18 cellular contexts compared by ENCODE assay signal in the genomic region with DNA sequence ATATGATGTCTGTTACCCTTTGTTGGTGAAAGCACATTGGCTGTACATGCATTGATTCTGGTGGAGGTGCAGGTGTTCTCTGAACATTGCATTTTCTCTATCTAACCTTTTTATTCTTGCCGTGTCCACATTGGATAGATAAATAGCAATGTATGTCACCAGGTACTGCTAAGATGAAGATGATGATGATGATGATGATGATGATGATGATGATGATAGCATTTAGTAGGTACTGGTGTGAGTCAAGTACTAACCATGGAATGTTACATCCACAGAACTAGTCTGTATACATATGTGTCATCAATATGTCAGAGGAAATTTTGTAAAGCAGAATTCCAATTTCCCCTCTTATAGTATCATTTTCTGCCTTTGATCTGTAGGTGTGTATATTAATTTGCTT. TPM values are rescaled to one million over a fixed set of nuclear protein-coding genes. Genes with fewer than 3 reads are reported as not detected.
DNase-seq lines count a peak whose midpoint lies in the region; ATAC-seq and TF ChIP-seq lines count a peak whose summit lies in the region.
"Had no signal": no experiment of that assay in that cellular context is flagged by ENCODE, and none has a peak within 500 bp of the region (broad histone marks: within the 10 kb centered on the region; RNA-seq: fewer than 3 reads in every experiment).

No MANE protein-coding gene starts in this region.

- WGBS in psoas muscle, 3 donors, result 72 to 81% (median 79%) methylated on average over 1 of the region's 1 CpG

- H3K4me3 ChIP-seq in OCI-LY1 (ENCODE audit: low read depth, low read length, poor library complexity, severe bottlenecking), result peak overlapping the region; percentile 71
- H3K4me3 ChIP-seq in psoas muscle, result peak overlapping the region; percentile 7
- H3K4me3 ChIP-seq: A549, HAP-1 had no signal

- H3K27ac ChIP-seq in OCI-LY1 (ENCODE audit: low read depth, low read length, poor library complexity, severe bottlenecking) (peak overlapping the region; percentile 100), caudate nucleus (ENCODE audit: low read depth, low read length) (peak overlapping the region; percentile 31), psoas muscle (peak overlapping the region; percentile 43)
- H3K27ac ChIP-seq: A549, C4-2B had no signal

- H4K20me1 ChIP-seq in OCI-LY1 (ENCODE audit: insufficient read depth, low read length), result no peaks in the 10 kb centered on the region

- peaks cover 67% of the 10 kb centered on the region for H3K79me2 ChIP-seq in OCI-LY1 (ENCODE audit: insufficient read depth, low read length)

- H3K4me1 ChIP-seq in OCI-LY1 (ENCODE audit: insufficient read depth, low read length, severe bottlenecking) (peaks cover 100% of the 10 kb centered on the region), psoas muscle (peaks cover 28% of the 10 kb centered on the region)
- H3K4me1 ChIP-seq: A549, BE2C, HAP-1 had no signal

- no peak overlapping the region for H2AFZ ChIP-seq in OCI-LY1 (ENCODE audit: low read length)

- ATAC-seq in psoas muscle (no peak), HG03521 (IDR thresholded peaks at IDR 0.05; ENCODE audit: unreplicated experiment) (no peak)
- ATAC-seq: A549 had no signal

- H3K9ac ChIP-seq in OCI-LY1 (ENCODE audit: low read length), result peak overlapping the region; percentile 82

- peak overlapping the region; percentile 85 for H3K4me2 ChIP-seq in OCI-LY1 (ENCODE audit: low read length)
- H3K4me2 ChIP-seq: A549 had no signal

- TF ChIP-seq CTCF in OCI-LY1 (IDR thresholded peaks at IDR 0.05; ENCODE audit: low read length) (no peak), psoas muscle (IDR thresholded peaks at IDR 0.05) (no peak)

- DNase-seq in caudate nucleus (lab: John Stamatoyannopoulos, UW) (no peak), psoas muscle (no peak), NCI-H187 (lab: John Stamatoyannopoulos, UW) (no peak), inferior parietal cortex (ENCODE audit: extremely low spot score) (no peak), DMS114 treated with DMSO at 0.1 percent for 48 hours (lab: John Stamatoyannopoulos, UW; ENCODE audit: unreplicated experiment) (no peak)
- DNase-seq: BE2C; CD4-positive, alpha-beta memory T cell; DMS153; GF-D8; HFFc6 had no signal

- intact Hi-C loops in psoas muscle (cut with DNase I), result loop anchor here in 1 of 2 donors (5.0 kb wide), 1 partner anchor 33 kb away; no protein-coding TSS in a partner anchor

- no peaks in the 10 kb centered on the region for H3K9me2 ChIP-seq in OCI-LY1 (ENCODE audit: low read depth, low read length)

- H3K9me3 ChIP-seq in OCI-LY1 (ENCODE audit: low read length), result no peaks in the 10 kb centered on the region
- H3K9me3 ChIP-seq in psoas muscle, result no peaks in the 10 kb centered on the region
- H3K9me3 ChIP-seq: A549, BE2C, HAP-1 had no signal

- no peaks in the 10 kb centered on the region for H3K27me3 ChIP-seq in OCI-LY1 (ENCODE audit: insufficient read depth, low read length)
- H3K27me3 ChIP-seq in psoas muscle (ENCODE audit: insufficient read depth in 3 of 3, low read length in 2 of 3), result no peaks in the 10 kb centered on the region

- H3K36me3 ChIP-seq in OCI-LY1 (ENCODE audit: insufficient read depth, low read length) (peaks cover 10% of the 10 kb centered on the region; the same call in 1 of the 2 replicates), psoas muscle (ENCODE audit: insufficient read depth in 1 of 2, low read depth in 1 of 2) (peaks cover 0 to 24% of the 10 kb centered on the region in 2 donors)
- H3K36me3 ChIP-seq: BE2C, HAP-1 had no signal

- H3F3A ChIP-seq in OCI-LY1 (ENCODE audit: insufficient read depth, low read length), result peaks cover 4% of the 10 kb centered on the region; the same call in 1 of the 2 replicates

RNA-seq across cellular contexts. Expression of a gene that starts 36.3 kb away (rescaled TPM):
- 100 to 1,000 TPM in 3 of 4 donors, 10 to 100 TPM in 1; 99.6 to 336 (median 123) TPM for total RNA-seq in psoas muscle
- 100 to 1,000 TPM in 1 of 3 donors, 10 to 100 TPM in 2; 86.4 to 101 (median 99.9) TPM for polyA plus RNA-seq in psoas muscle
- total RNA-seq: CD4-positive, alpha-beta memory T cell; H1; HFFc6; HT-29 had no signal
- polyA plus RNA-seq: AG04450; CD4-positive, alpha-beta memory T cell; H1 had no signal

Comparison
In these comparisons a context has a peak if more than half of its experiments do, and no peak if none do; other contexts are left out.
1. H3K27ac ChIP-seq: peak in every context shown above with its lines; median percentile 100 in OCI-LY1; 43 in psoas muscle; 31 in caudate nucleus.